In the genomic region with DNA sequence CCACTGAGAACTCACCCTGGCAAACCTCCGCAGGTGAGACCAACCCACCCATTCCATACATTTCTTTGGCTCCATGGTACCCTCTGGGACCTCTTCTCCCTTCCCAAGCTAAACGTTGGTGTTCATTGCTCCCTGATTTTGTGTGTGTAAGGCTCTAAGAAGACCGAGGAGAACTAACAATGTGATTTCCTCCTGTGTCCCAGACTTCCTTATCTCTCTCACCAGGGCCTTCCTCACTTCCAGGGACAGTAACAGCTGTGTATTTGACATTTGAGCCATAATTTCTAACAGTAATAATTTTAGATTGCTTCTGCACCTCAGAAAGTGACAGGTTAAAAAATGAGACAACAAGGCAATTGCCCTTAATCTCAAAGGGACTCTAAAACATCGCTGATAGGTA, we compare ENCODE assay signal across 27 cellular contexts. TPM values are rescaled to one million over a fixed set of nuclear protein-coding genes. Genes with fewer than 3 reads are reported as not detected.
"Had no signal": no experiment of that assay in that cellular context is flagged by ENCODE, and none has a peak within 500 bp of the region (broad histone marks: within the 10 kb centered on the region; RNA-seq: fewer than 3 reads in every experiment).

No MANE protein-coding gene starts in this region.

- H3K9me3 ChIP-seq: tibial artery, uterus had no signal

- H3K27ac Mint-ChIP-seq: activated CD4-positive, alpha-beta T cell treated with anti-CD3 and anti-CD28 coated beads, Interleukin-2, amount 10 ng/mL, durations not matched to agents 24 days and 14 days; activated naive CD4-positive, alpha-beta T cell treated with anti-CD3 and anti-CD28 coated beads for 36 hours; activated naive CD8-positive, alpha-beta T cell treated with anti-CD3 and anti-CD28 coated beads, Interleukin-2, amount 50 U/mL, for 24 hours; dendritic cell treated with granulocyte-macrophage colony-stimulating factor and Interleukin-4, amounts not matched to agents 40 ng/mL and 50 ng/mL, for 4 days; effector memory CD8-positive, alpha-beta T cell; nephron progenitor cell; T-helper 2 cell treated with Interferon-gamma antibody and Interleukin-4, amounts not matched to agents 5 μg/mL and 100 μg/mL, for 36 hours had no signal

- H3K4me3 Mint-ChIP-seq: activated CD4-positive, alpha-beta T cell treated with anti-CD3 and anti-CD28 coated beads, Interleukin-2, amount 10 ng/mL, durations not matched to agents 24 days and 14 days; activated naive CD4-positive, alpha-beta T cell treated with anti-CD3 and anti-CD28 coated beads for 36 hours; activated naive CD8-positive, alpha-beta T cell treated with anti-CD3 and anti-CD28 coated beads, Interleukin-2, amount 50 U/mL, for 24 hours; activated T-cell treated with anti-CD3 and anti-CD28 coated beads, Interleukin-2, amount 50 U/mL, for 4 hours; dendritic cell treated with granulocyte-macrophage colony-stimulating factor and Interleukin-4, amounts not matched to agents 40 ng/mL and 50 ng/mL, for 4 days; effector memory CD8-positive, alpha-beta T cell; nephron progenitor cell; T-helper 2 cell treated with Interferon-gamma antibody and Interleukin-4, amounts not matched to agents 5 μg/mL and 100 μg/mL, for 36 hours had no signal

- H3K27ac ChIP-seq: brain microvascular endothelial cell, foreskin keratinocyte, tibial artery, uterus had no signal

- ATAC-seq: activated naive CD8-positive, alpha-beta T cell treated with anti-CD3 and anti-CD28 coated beads, Interleukin-2, amount 50 U/mL, for 24 hours; activated T-cell treated with anti-CD3 and anti-CD28 coated beads, Interleukin-2, amount 50 U/mL, for 4 hours; effector memory CD8-positive, alpha-beta T cell; foreskin keratinocyte; stimulated activated naive CD8-positive, alpha-beta T cell treated with anti-CD3 and anti-CD28 coated beads, Interleukin-15, Interleukin-2, amounts not matched to agents 100 U/mL and 50 U/mL, for 24 hours had no signal

- H3K36me3 ChIP-seq: brain microvascular endothelial cell, tibial artery, uterus had no signal

- H3K27me3 Mint-ChIP-seq: activated CD4-positive, alpha-beta T cell treated with anti-CD3 and anti-CD28 coated beads, Interleukin-2, amount 10 ng/mL, durations not matched to agents 24 days and 14 days; dendritic cell treated with granulocyte-macrophage colony-stimulating factor and Interleukin-4, amounts not matched to agents 40 ng/mL and 50 ng/mL, for 4 days had no signal

- FAIRE-seq: keratinocyte had no signal

- H3K4me1 Mint-ChIP-seq: activated CD4-positive, alpha-beta T cell treated with anti-CD3 and anti-CD28 coated beads, Interleukin-2, amount 10 ng/mL, durations not matched to agents 24 days and 14 days; activated naive CD8-positive, alpha-beta T cell treated with anti-CD3 and anti-CD28 coated beads, Interleukin-2, amount 50 U/mL, for 24 hours; nephron progenitor cell had no signal

- H3K4me1 ChIP-seq: tibial artery, uterus had no signal

- H3K4me3 ChIP-seq: lung, tibial artery, uterus had no signal

- H3K27me3 ChIP-seq: brain microvascular endothelial cell, foreskin keratinocyte, tibial artery, uterus had no signal

- DNase-seq: activated CD4-positive, alpha-beta T cell treated with anti-CD3 and anti-CD28 coated beads, Interleukin-2, amount 10 ng/mL, durations not matched to agents 24 days and 14 days; activated CD8-positive, alpha-beta memory T cell treated with anti-CD3 and anti-CD28 coated beads, Interleukin-2, amount 50 U/mL, for 4 hours; activated naive CD4-positive, alpha-beta T cell treated with anti-CD3 and anti-CD28 coated beads for 36 hours; activated naive CD8-positive, alpha-beta T cell treated with anti-CD3 and anti-CD28 coated beads, Interleukin-2, amount 50 U/mL, for 24 hours; activated T-cell treated with anti-CD3 and anti-CD28 coated beads, Interleukin-2, amount 50 U/mL, for 4 hours; anterior cingulate cortex; effector memory CD8-positive, alpha-beta T cell; glutamatergic neuron; midbrain; nephron progenitor cell; nucleus accumbens; stimulated activated CD4-positive, alpha-beta T cell treated with anti-CD3 and anti-CD28 coated beads, Interleukin-2, amount 100 ng/mL, for 24 hours; stimulated activated naive CD8-positive, alpha-beta T cell treated with anti-CD3 and anti-CD28 coated beads, Interleukin-15, Interleukin-2, amounts not matched to agents 100 U/mL and 50 U/mL, for 24 hours; substantia nigra; tibial artery; uterus had no signal

- H3K9me3 Mint-ChIP-seq: activated naive CD4-positive, alpha-beta T cell treated with anti-CD3 and anti-CD28 coated beads for 36 hours; activated naive CD8-positive, alpha-beta T cell treated with anti-CD3 and anti-CD28 coated beads, Interleukin-2, amount 50 U/mL, for 24 hours; effector memory CD8-positive, alpha-beta T cell; T-helper 2 cell treated with Interferon-gamma antibody and Interleukin-4, amounts not matched to agents 5 μg/mL and 100 μg/mL, for 36 hours had no signal

RNA-seq across cellular contexts. Expression of gene APCS, which starts 7.4 kb away (rescaled TPM):
- total RNA-seq: activated CD4-positive, alpha-beta T cell treated with anti-CD3 and anti-CD28 coated beads, Interleukin-2, amount 10 ng/mL, durations not matched to agents 24 days and 14 days; activated naive CD4-positive, alpha-beta T cell treated with anti-CD3 and anti-CD28 coated beads for 36 hours; cerebellum; epithelial cell of proximal tubule; fibroblast of lung; foreskin keratinocyte; posterior vena cava; uterus had no signal
- polyA plus RNA-seq: fibroblast of lung, foreskin keratinocyte, keratinocyte, lung had no signal

RNA-seq across cellular contexts. Expression of gene OR10J5, which starts 59.2 kb away (rescaled TPM):
- total RNA-seq: activated CD4-positive, alpha-beta T cell treated with anti-CD3 and anti-CD28 coated beads, Interleukin-2, amount 10 ng/mL, durations not matched to agents 24 days and 14 days; activated naive CD4-positive, alpha-beta T cell treated with anti-CD3 and anti-CD28 coated beads for 36 hours; activated T-cell treated with anti-CD3 and anti-CD28 coated beads, Interleukin-2, amount 50 U/mL, for 4 hours; epithelial cell of proximal tubule; fibroblast of lung; foreskin keratinocyte; lung; posterior vena cava; skeletal muscle tissue; uterus had no signal
- polyA plus RNA-seq: fibroblast of lung, foreskin keratinocyte, keratinocyte, lung had no signal
